29 cellular contexts compared by ENCODE assay signal in the genomic region with DNA sequence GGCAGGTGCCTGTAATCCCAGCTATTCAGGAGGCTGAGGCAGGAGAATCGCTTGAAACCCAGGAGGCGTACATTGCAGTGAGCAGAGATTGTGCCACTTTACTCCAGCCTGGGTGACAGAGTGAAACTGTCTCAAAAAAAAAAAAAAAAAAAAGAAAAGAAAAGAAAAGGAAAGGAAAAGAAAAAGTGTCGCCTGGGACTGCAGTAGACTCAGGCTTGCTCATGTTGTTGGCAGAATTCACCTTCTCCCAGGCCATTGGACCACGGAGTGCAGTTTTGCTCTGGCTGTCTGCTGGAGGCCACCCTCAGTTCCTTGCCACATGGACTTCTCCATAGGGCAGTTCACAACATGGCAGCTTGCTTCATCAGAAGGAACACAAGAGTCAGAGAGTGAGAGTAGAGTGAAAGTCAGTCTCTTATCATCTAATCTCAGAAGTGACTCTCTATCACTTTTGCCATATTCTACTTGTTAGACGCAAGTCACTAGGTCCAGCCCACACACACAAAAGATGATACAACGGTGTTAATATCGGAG.
"Had no signal": no experiment of that assay in that cellular context is flagged by ENCODE, and none has a peak within 500 bp of the region (broad histone marks: within the 10 kb centered on the region; RNA-seq: fewer than 3 reads in every experiment).

No MANE protein-coding gene starts in this region.

- H3K9me3 ChIP-seq: colonic mucosa, esophagus muscularis mucosa, esophagus squamous epithelium, gastrocnemius medialis, gastroesophageal sphincter, heart left ventricle, heart right ventricle had no signal

- ATAC-seq: effector memory CD8-positive, alpha-beta T cell; esophagus mucosa; foreskin keratinocyte; gastrocnemius medialis; gastroesophageal sphincter; heart left ventricle; heart right ventricle had no signal

- DNase-seq: colonic mucosa; cortex of kidney; dermis blood vessel endothelial cell; dorsolateral prefrontal cortex; effector CD4-positive, alpha-beta T cell; effector CD8-positive, alpha-beta T cell; effector memory CD4-positive, alpha-beta T cell; effector memory CD8-positive, alpha-beta T cell; erythroblast; esophagus squamous epithelium; foreskin fibroblast; foreskin keratinocyte; foreskin melanocyte; gastrocnemius medialis; glutamatergic neuron; head of caudate nucleus; heart left ventricle; heart right ventricle had no signal

- H3K36me3 ChIP-seq: colonic mucosa, esophagus muscularis mucosa, esophagus squamous epithelium, gastrocnemius medialis, gastroesophageal sphincter, heart left ventricle, heart right ventricle had no signal

- H3K27me3 ChIP-seq: colonic mucosa, dorsolateral prefrontal cortex, esophagus muscularis mucosa, esophagus squamous epithelium, foreskin keratinocyte, gastrocnemius medialis, gastroesophageal sphincter, heart left ventricle, heart right ventricle had no signal

- H3K4me1 ChIP-seq: colonic mucosa, esophagus muscularis mucosa, esophagus squamous epithelium, foreskin keratinocyte, gastrocnemius medialis, gastroesophageal sphincter, heart left ventricle, heart right ventricle had no signal

- H3K27ac Mint-ChIP-seq: dendritic cell treated with granulocyte-macrophage colony-stimulating factor and Interleukin-4, amounts not matched to agents 40 ng/mL and 50 ng/mL, for 4 days; effector memory CD8-positive, alpha-beta T cell; endodermal cell had no signal

- H3K9me3 Mint-ChIP-seq: dendritic cell treated with granulocyte-macrophage colony-stimulating factor and Interleukin-4, amounts not matched to agents 40 ng/mL and 50 ng/mL, for 4 days; effector memory CD8-positive, alpha-beta T cell; endodermal cell had no signal

- H3K27me3 Mint-ChIP-seq: dendritic cell treated with granulocyte-macrophage colony-stimulating factor and Interleukin-4, amounts not matched to agents 40 ng/mL and 50 ng/mL, for 4 days had no signal

- H3K4me3 ChIP-seq: colonic mucosa, coronary artery, dorsolateral prefrontal cortex, esophagus muscularis mucosa, esophagus squamous epithelium, gastrocnemius medialis, gastroesophageal sphincter, heart left ventricle, heart right ventricle had no signal

- H3K27ac ChIP-seq: colonic mucosa, coronary artery, dorsolateral prefrontal cortex, epithelial cell of prostate, esophagus muscularis mucosa, esophagus squamous epithelium, foreskin keratinocyte, gastrocnemius medialis, gastroesophageal sphincter, heart left ventricle, heart right ventricle had no signal

- FAIRE-seq: colon, endometrium, endothelial cell of umbilical vein, frontal cortex had no signal

- H3K4me3 Mint-ChIP-seq: dendritic cell treated with granulocyte-macrophage colony-stimulating factor and Interleukin-4, amounts not matched to agents 40 ng/mL and 50 ng/mL, for 4 days; effector memory CD8-positive, alpha-beta T cell; endodermal cell had no signal
